17 cellular contexts compared by ENCODE assay signal in genomic region chr7:127873151-127873550, GRCh38.
DNase-seq lines count a peak whose midpoint lies in the region; ATAC-seq, FAIRE-seq and TF ChIP-seq lines count a peak whose summit lies in the region.
"Had no signal": no experiment of that assay in that cellular context is flagged by ENCODE, and none has a peak within 500 bp of the region (broad histone marks: within the 10 kb centered on the region; RNA-seq: fewer than 3 reads in every experiment).

No MANE protein-coding gene starts in this region.

- DNase-seq in D721Med (ENCODE audit: insufficient read length, low spot score) (no peak), NCI-H524 treated with DMSO at 0.1 percent for 48 hours (lab: John Stamatoyannopoulos, UW) (peak; percentile 65), progenitor cell of endocrine pancreas (ENCODE audit: low spot score, unreplicated experiment) (no peak)
- DNase-seq in activated T-helper 1 cell treated with anti-CD3 and anti-CD28 coated beads, Interleukin-12 subunit alpha, Interleukin-12 subunit beta, Interleukin-2, Interleukin-4 antibody, amounts not matched to agents 30 ng/mL and 10 ng/mL and 1 ng/mL, durations not matched to agents 14 hours and 24 hours and 36 hours (ENCODE audit: low spot score), result no peak
- DNase-seq: C1 segment of cervical spinal cord; CD4-positive, alpha-beta T cell; DND-41; GDM1; H7 had no signal

- H3K36me3 Mint-ChIP-seq in activated T-helper 1 cell treated with anti-CD3 and anti-CD28 coated beads, Interleukin-12 subunit alpha, Interleukin-12 subunit beta, Interleukin-2, Interleukin-4 antibody, amounts not matched to agents 30 ng/mL and 10 ng/mL and 1 ng/mL, durations not matched to agents 14 hours and 24 hours and 36 hours (ENCODE audit: low read depth), result peaks cover 14% of the 10 kb centered on the region
- H3K36me3 Mint-ChIP-seq in progenitor cell of endocrine pancreas (ENCODE audit: insufficient read depth), result no peaks in the 10 kb centered on the region
- peaks cover 29% of the 10 kb centered on the region for H3K36me3 Mint-ChIP-seq in activated T-helper 17 cell treated with anti-CD3 and anti-CD28 coated beads, Interleukin-2, amount 50 U/mL, for 72 hours (ENCODE audit: low read depth)

- H3K27ac Mint-ChIP-seq in activated T-helper 1 cell treated with anti-CD3 and anti-CD28 coated beads, Interleukin-12 subunit alpha, Interleukin-12 subunit beta, Interleukin-2, Interleukin-4 antibody, amounts not matched to agents 30 ng/mL and 10 ng/mL and 1 ng/mL, durations not matched to agents 14 hours and 24 hours and 36 hours, result peak overlapping the region; percentile 11
- H3K27ac Mint-ChIP-seq in progenitor cell of endocrine pancreas, result peak overlapping the region; percentile 34
- H3K27ac Mint-ChIP-seq in activated T-helper 17 cell treated with anti-CD3 and anti-CD28 coated beads, Interleukin-2, amount 50 U/mL, for 72 hours, result no peak overlapping the region
- H3K27ac Mint-ChIP-seq: B cell; CD4-positive, alpha-beta T cell; GM23338 had no signal

- peak; percentile 85 for FAIRE-seq in D721Med (lab: Jason Lieb, UNC)
- FAIRE-seq: A204.1, GM12892, HTR-8/SVneo had no signal

- no peaks in the 10 kb centered on the region for H3K27me3 Mint-ChIP-seq in activated T-helper 1 cell treated with anti-CD3 and anti-CD28 coated beads, Interleukin-12 subunit alpha, Interleukin-12 subunit beta, Interleukin-2, Interleukin-4 antibody, amounts not matched to agents 30 ng/mL and 10 ng/mL and 1 ng/mL, durations not matched to agents 14 hours and 24 hours and 36 hours (ENCODE audit: insufficient read depth)
- H3K27me3 Mint-ChIP-seq in progenitor cell of endocrine pancreas, result no peaks in the 10 kb centered on the region
- no peaks in the 10 kb centered on the region for H3K27me3 Mint-ChIP-seq in activated T-helper 17 cell treated with anti-CD3 and anti-CD28 coated beads, Interleukin-2, amount 50 U/mL, for 72 hours
- H3K27me3 Mint-ChIP-seq: B cell; CD4-positive, alpha-beta T cell had no signal

- no peaks in the 10 kb centered on the region for H3K4me1 Mint-ChIP-seq in activated T-helper 1 cell treated with anti-CD3 and anti-CD28 coated beads, Interleukin-12 subunit alpha, Interleukin-12 subunit beta, Interleukin-2, Interleukin-4 antibody, amounts not matched to agents 30 ng/mL and 10 ng/mL and 1 ng/mL, durations not matched to agents 14 hours and 24 hours and 36 hours (ENCODE audit: low read depth)
- H3K4me1 Mint-ChIP-seq in progenitor cell of endocrine pancreas (ENCODE audit: low read depth), result no peaks in the 10 kb centered on the region
- H3K4me1 Mint-ChIP-seq in activated T-helper 17 cell treated with anti-CD3 and anti-CD28 coated beads, Interleukin-2, amount 50 U/mL, for 72 hours, result peaks cover 20% of the 10 kb centered on the region

- H3K9me3 Mint-ChIP-seq in activated T-helper 1 cell treated with anti-CD3 and anti-CD28 coated beads, Interleukin-12 subunit alpha, Interleukin-12 subunit beta, Interleukin-2, Interleukin-4 antibody, amounts not matched to agents 30 ng/mL and 10 ng/mL and 1 ng/mL, durations not matched to agents 14 hours and 24 hours and 36 hours, result no peaks in the 10 kb centered on the region
- H3K9me3 Mint-ChIP-seq in progenitor cell of endocrine pancreas (ENCODE audit: low read depth), result no peaks in the 10 kb centered on the region
- no peaks in the 10 kb centered on the region for H3K9me3 Mint-ChIP-seq in activated T-helper 17 cell treated with anti-CD3 and anti-CD28 coated beads, Interleukin-2, amount 50 U/mL, for 72 hours
- H3K9me3 Mint-ChIP-seq: CD4-positive, alpha-beta T cell; GM23338 had no signal

- no peak for ATAC-seq in activated T-helper 17 cell treated with anti-CD3 and anti-CD28 coated beads, Interleukin-2, amount 50 U/mL, for 72 hours (replicated peaks)
- ATAC-seq in GM18519 (IDR thresholded peaks at IDR 0.05; ENCODE audit: low FRiP score, unreplicated experiment) (no peak), HG02642 (IDR thresholded peaks at IDR 0.05; ENCODE audit: poor library complexity, unreplicated experiment) (no peak)
- ATAC-seq: GM23338 had no signal

- intact Hi-C loops in activated T-helper 1 cell treated with anti-CD3 and anti-CD28 coated beads, Interleukin-12 subunit alpha, Interleukin-12 subunit beta, Interleukin-2, Interleukin-4 antibody, amounts not matched to agents 30 ng/mL and 10 ng/mL and 1 ng/mL, durations not matched to agents 14 hours and 24 hours and 36 hours (cut with micrococcal nuclease), result no loop called here

- no peak overlapping the region for H3K4me3 Mint-ChIP-seq in activated T-helper 1 cell treated with anti-CD3 and anti-CD28 coated beads, Interleukin-12 subunit alpha, Interleukin-12 subunit beta, Interleukin-2, Interleukin-4 antibody, amounts not matched to agents 30 ng/mL and 10 ng/mL and 1 ng/mL, durations not matched to agents 14 hours and 24 hours and 36 hours
- no peak overlapping the region for H3K4me3 Mint-ChIP-seq in progenitor cell of endocrine pancreas (ENCODE audit: low read depth)
- no peak overlapping the region for H3K4me3 Mint-ChIP-seq in activated T-helper 17 cell treated with anti-CD3 and anti-CD28 coated beads, Interleukin-2, amount 50 U/mL, for 72 hours
- H3K4me3 Mint-ChIP-seq: B cell; CD4-positive, alpha-beta T cell; GM23338 had no signal

- TF ChIP-seq CTCF in D721Med (IDR thresholded peaks at IDR 0.05; ENCODE audit: insufficient read depth, missing control alignments) (no peak), progenitor cell of endocrine pancreas (IDR thresholded peaks at IDR 0.05; ENCODE audit: unreplicated experiment) (no peak)
